Comparison of ENCODE assay signal across 11 cellular contexts in the genomic region with DNA sequence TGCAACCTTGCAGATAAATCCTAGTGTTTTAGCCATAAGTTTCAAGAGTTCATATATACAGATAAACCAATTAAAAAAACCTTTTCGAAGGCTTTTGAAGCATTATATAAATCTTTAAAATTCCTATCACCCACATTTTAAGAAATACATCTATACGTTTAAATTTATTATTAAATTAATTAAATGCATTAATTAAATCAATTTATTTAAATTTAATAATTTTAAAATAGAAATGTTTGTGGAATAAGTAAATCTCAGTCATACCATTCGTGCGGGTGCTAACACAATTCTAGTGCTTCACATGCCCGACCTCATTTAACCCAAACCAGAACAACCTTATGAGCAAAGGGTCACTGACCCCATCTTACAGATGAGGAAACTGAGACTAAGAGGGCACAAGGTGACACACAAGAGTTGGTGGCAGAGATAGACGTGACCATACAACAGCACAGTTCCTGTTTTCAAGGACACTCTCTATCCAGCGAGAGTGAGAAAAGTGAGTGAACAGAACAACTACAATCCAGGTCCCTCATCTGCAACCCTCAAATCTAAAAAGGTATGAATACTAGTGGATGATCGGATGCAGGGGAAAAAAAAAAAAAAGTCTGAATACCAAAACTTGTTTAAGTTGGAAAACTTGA. TPM values are rescaled to one million over a fixed set of nuclear protein-coding genes. Genes with fewer than 3 reads are reported as not detected.
DNase-seq lines count a peak whose midpoint lies in the region; TF ChIP-seq lines count a peak whose summit lies in the region.
"Had no signal": no experiment of that assay in that cellular context is flagged by ENCODE, and none has a peak within 500 bp of the region (broad histone marks: within the 10 kb centered on the region; RNA-seq: fewer than 3 reads in every experiment).

No MANE protein-coding gene starts in this region.

- no peaks in the 10 kb centered on the region for H3K9me3 ChIP-seq in neural progenitor cell (ENCODE audit: low read depth)

- H4K20me1 ChIP-seq in neural progenitor cell (ENCODE audit: low read depth), result no peaks in the 10 kb centered on the region

- H3K4me1 ChIP-seq in neural progenitor cell, result peaks cover 4% of the 10 kb centered on the region

- no peaks in the 10 kb centered on the region for H3K27me3 Mint-ChIP-seq in activated T-helper 1 cell treated with anti-CD3 and anti-CD28 coated beads, Interleukin-12 subunit alpha, Interleukin-12 subunit beta, Interleukin-2, Interleukin-4 antibody, amounts not matched to agents 30 ng/mL and 10 ng/mL and 1 ng/mL, durations not matched to agents 14 hours and 24 hours and 36 hours (ENCODE audit: insufficient read depth)
- no peaks in the 10 kb centered on the region for H3K27me3 Mint-ChIP-seq in neural progenitor cell (ENCODE audit: insufficient read depth, low read depth)

- no peak overlapping the region for H3K4me3 ChIP-seq in neural progenitor cell

- no peak for TF ChIP-seq CTCF in neural progenitor cell (IDR thresholded peaks at IDR 0.05)

- intact Hi-C loops in activated T-helper 1 cell treated with anti-CD3 and anti-CD28 coated beads, Interleukin-12 subunit alpha, Interleukin-12 subunit beta, Interleukin-2, Interleukin-4 antibody, amounts not matched to agents 30 ng/mL and 10 ng/mL and 1 ng/mL, durations not matched to agents 14 hours and 24 hours and 36 hours (cut with micrococcal nuclease), result no loop called here

- H3K4me1 Mint-ChIP-seq in activated T-helper 1 cell treated with anti-CD3 and anti-CD28 coated beads, Interleukin-12 subunit alpha, Interleukin-12 subunit beta, Interleukin-2, Interleukin-4 antibody, amounts not matched to agents 30 ng/mL and 10 ng/mL and 1 ng/mL, durations not matched to agents 14 hours and 24 hours and 36 hours (ENCODE audit: low read depth), result peaks cover 76% of the 10 kb centered on the region
- peaks cover 9% of the 10 kb centered on the region for H3K4me1 Mint-ChIP-seq in neural progenitor cell

- H3K27me3 ChIP-seq in neural progenitor cell, result no peaks in the 10 kb centered on the region

- no peak overlapping the region for H3K27ac Mint-ChIP-seq in activated T-helper 1 cell treated with anti-CD3 and anti-CD28 coated beads, Interleukin-12 subunit alpha, Interleukin-12 subunit beta, Interleukin-2, Interleukin-4 antibody, amounts not matched to agents 30 ng/mL and 10 ng/mL and 1 ng/mL, durations not matched to agents 14 hours and 24 hours and 36 hours
- H3K27ac Mint-ChIP-seq in neural progenitor cell, result no peak overlapping the region

- H3K27ac ChIP-seq in neural progenitor cell, result no peak overlapping the region

- peaks cover 9% of the 10 kb centered on the region for H3K79me2 ChIP-seq in neural progenitor cell (ENCODE audit: low read depth)

- H3K36me3 Mint-ChIP-seq in activated T-helper 1 cell treated with anti-CD3 and anti-CD28 coated beads, Interleukin-12 subunit alpha, Interleukin-12 subunit beta, Interleukin-2, Interleukin-4 antibody, amounts not matched to agents 30 ng/mL and 10 ng/mL and 1 ng/mL, durations not matched to agents 14 hours and 24 hours and 36 hours (ENCODE audit: low read depth), result peaks cover 45% of the 10 kb centered on the region
- H3K36me3 Mint-ChIP-seq in neural progenitor cell, result no peaks in the 10 kb centered on the region

- H2AFZ ChIP-seq in neural progenitor cell (replicated peaks), result no peak overlapping the region

- H3F3A ChIP-seq in neural progenitor cell (ENCODE audit: low read depth), result no peaks in the 10 kb centered on the region

- no peak overlapping the region for H3K4me2 ChIP-seq in neural progenitor cell

- peak overlapping the region; percentile 96 for H3K4me3 Mint-ChIP-seq in activated T-helper 1 cell treated with anti-CD3 and anti-CD28 coated beads, Interleukin-12 subunit alpha, Interleukin-12 subunit beta, Interleukin-2, Interleukin-4 antibody, amounts not matched to agents 30 ng/mL and 10 ng/mL and 1 ng/mL, durations not matched to agents 14 hours and 24 hours and 36 hours
- peak overlapping the region; percentile 43 for H3K4me3 Mint-ChIP-seq in neural progenitor cell

- peaks cover 2% of the 10 kb centered on the region for H3K9me3 Mint-ChIP-seq in activated T-helper 1 cell treated with anti-CD3 and anti-CD28 coated beads, Interleukin-12 subunit alpha, Interleukin-12 subunit beta, Interleukin-2, Interleukin-4 antibody, amounts not matched to agents 30 ng/mL and 10 ng/mL and 1 ng/mL, durations not matched to agents 14 hours and 24 hours and 36 hours
- no peaks in the 10 kb centered on the region for H3K9me3 Mint-ChIP-seq in neural progenitor cell

- H3K9ac ChIP-seq in neural progenitor cell, result no peak overlapping the region

- H3K36me3 ChIP-seq in neural progenitor cell, result no peaks in the 10 kb centered on the region

- DNase-seq in SIG-M5 treated with dmso at 0.1 percent for 504 hours (lab: John Stamatoyannopoulos, UW; ENCODE audit: unreplicated experiment), result peak; percentile 20
- no peak for DNase-seq in SIG-M5 (lab: John Stamatoyannopoulos, UW)
- peak; percentile 39 for DNase-seq in NAMALWA (ENCODE audit: low spot score)
- no peak for DNase-seq in activated T-helper 1 cell treated with anti-CD3 and anti-CD28 coated beads, Interleukin-12 subunit alpha, Interleukin-12 subunit beta, Interleukin-2, Interleukin-4 antibody, amounts not matched to agents 30 ng/mL and 10 ng/mL and 1 ng/mL, durations not matched to agents 14 hours and 24 hours and 36 hours (ENCODE audit: low spot score)
- no peak for DNase-seq in neural progenitor cell (ENCODE audit: low spot score)
- DNase-seq in NK-92 (lab: John Stamatoyannopoulos, UW; ENCODE audit: unreplicated experiment), result no peak
- DNase-seq in GOT3 (lab: John Stamatoyannopoulos, UW), result no peak
- DNase-seq in putamen (ENCODE audit: low spot score), result no peak
- DNase-seq: 8988T, head of caudate nucleus, NCI-H524 treated with DMSO at 0.1 percent for 48 hours had no signal

RNA-seq across cellular contexts. Expression of a gene that starts 1.4 kb away (rescaled TPM):
- total RNA-seq in activated T-helper 1 cell treated with anti-CD3 and anti-CD28 coated beads, Interleukin-12 subunit alpha, Interleukin-12 subunit beta, Interleukin-2, Interleukin-4 antibody, amounts not matched to agents 30 ng/mL and 10 ng/mL and 1 ng/mL, durations not matched to agents 14 hours and 24 hours and 36 hours, result 128 and 134 TPM in 2 replicates
- 44.6 and 83.4 TPM in 2 replicates for total RNA-seq in neural progenitor cell (ENCODE audit: low replicate concordance)

RNA-seq across cellular contexts. Expression of a gene that starts 46.6 kb away (rescaled TPM):
- 288 and 320 TPM in 2 replicates for total RNA-seq in activated T-helper 1 cell treated with anti-CD3 and anti-CD28 coated beads, Interleukin-12 subunit alpha, Interleukin-12 subunit beta, Interleukin-2, Interleukin-4 antibody, amounts not matched to agents 30 ng/mL and 10 ng/mL and 1 ng/mL, durations not matched to agents 14 hours and 24 hours and 36 hours
- 6.6 and 9.6 TPM in 2 replicates for total RNA-seq in neural progenitor cell (ENCODE audit: low replicate concordance)

Comparison
In these comparisons a context has a peak if more than half of its experiments do, and no peak if none do; other contexts are left out.
1. DNase-seq: peak in SIG-M5 treated with dmso at 0.1 percent for 504 hours (single experiment) and NAMALWA (single experiment); none in SIG-M5 (single experiment), activated T-helper 1 cell treated with anti-CD3 and anti-CD28 coated beads, Interleukin-12 subunit alpha, Interleukin-12 subunit beta, Interleukin-2, Interleukin-4 antibody, amounts not matched to agents 30 ng/mL and 10 ng/mL and 1 ng/mL, durations not matched to agents 14 hours and 24 hours and 36 hours (single experiment), neural progenitor cell (single experiment), NK-92 (single experiment), GOT3 (single experiment) and putamen (single experiment).
2. RNA of a gene that starts 46.6 kb away (total RNA-seq): 288 to 320 TPM in activated T-helper 1 cell treated with anti-CD3 and anti-CD28 coated beads, Interleukin-12 subunit alpha, Interleukin-12 subunit beta, Interleukin-2, Interleukin-4 antibody, amounts not matched to agents 30 ng/mL and 10 ng/mL and 1 ng/mL, durations not matched to agents 14 hours and 24 hours and 36 hours; 6.6 to 9.6 TPM in neural progenitor cell; every median in the first group is over 10 times any median in the second.